In the genomic region with DNA sequence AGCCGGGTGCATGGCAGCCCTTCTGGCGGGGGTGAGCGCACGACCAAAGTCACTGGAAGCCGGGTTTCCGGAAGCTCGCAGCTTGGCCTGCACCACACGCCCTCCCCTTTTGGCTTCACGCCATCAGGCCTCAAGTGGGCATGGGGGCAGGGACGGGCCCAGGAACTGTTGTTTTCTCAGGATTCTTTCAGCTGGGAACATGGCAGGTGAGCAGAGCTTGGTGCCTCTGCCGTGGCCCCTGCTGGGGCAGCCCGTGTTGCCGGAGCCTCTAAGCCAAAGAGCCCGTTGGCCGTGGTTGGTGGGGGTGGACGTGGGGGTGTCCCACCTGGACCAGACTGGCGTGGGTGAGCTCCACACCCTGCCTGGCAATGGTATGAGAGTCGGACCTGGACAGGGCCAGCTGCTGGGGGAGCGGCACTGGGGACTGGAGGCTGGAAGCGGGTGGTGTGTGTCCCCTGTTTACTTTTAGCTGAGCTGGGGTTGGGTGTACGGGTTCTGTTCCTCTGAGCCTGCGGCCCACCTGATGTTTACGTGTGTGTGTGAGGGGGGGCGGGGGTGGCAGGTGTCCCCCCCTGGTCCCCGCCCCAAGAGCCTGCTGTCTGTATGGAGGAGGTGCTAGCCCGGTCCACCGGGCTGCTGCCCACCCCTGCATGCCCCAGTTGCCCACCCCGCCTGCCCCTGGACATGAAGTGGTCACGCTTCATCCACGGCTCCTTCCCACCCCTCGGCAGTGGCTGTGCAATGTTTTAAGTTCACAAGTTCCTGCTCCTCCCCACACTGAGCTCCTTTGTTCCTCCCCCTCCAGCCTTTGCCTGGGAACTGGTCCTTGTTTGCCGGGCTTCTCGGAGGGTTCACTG, we compare ENCODE assay signal across 10 cellular contexts. TPM values are rescaled to one million over a fixed set of nuclear protein-coding genes. Genes with fewer than 3 reads are reported as not detected.
DNase-seq lines count a peak whose midpoint lies in the region; ATAC-seq, FAIRE-seq and TF ChIP-seq lines count a peak whose summit lies in the region.
"Had no signal": no experiment of that assay in that cellular context is flagged by ENCODE, and none has a peak within 500 bp of the region (broad histone marks: within the 10 kb centered on the region; RNA-seq: fewer than 3 reads in every experiment).

No MANE protein-coding gene starts in this region.

- TF ChIP-seq CTCF in GM10266 (IDR thresholded peaks at IDR 0.05; ENCODE audit: control insufficient read depth, insufficient read depth, low read depth, missing control alignments), result no peak
- TF ChIP-seq CTCF in astrocyte (IDR thresholded peaks at IDR 0.05; ENCODE audit: insufficient read depth, low read depth, low read length), result no peak
- no peak for TF ChIP-seq CTCF in omental fat pad (IDR thresholded peaks at IDR 0.05)

- no peak for FAIRE-seq in astrocyte (lab: Jason Lieb, UNC)

- no peaks in the 10 kb centered on the region for H3K9me3 ChIP-seq in astrocyte (ENCODE audit: insufficient read depth, low read depth, low read length)
- H3K9me3 ChIP-seq: vagina had no signal

- no peaks in the 10 kb centered on the region for H3K9me3 Mint-ChIP-seq in astrocyte (ENCODE audit: unreplicated experiment)

- peak; percentile 15 for ATAC-seq in omental fat pad (ENCODE audit: low FRiP score)
- no peak for ATAC-seq in GM21360 (IDR thresholded peaks at IDR 0.05; ENCODE audit: unreplicated experiment)
- no peak for ATAC-seq in activated CD4-positive, CD25-positive, alpha-beta regulatory T cell treated with anti-CD3 and anti-CD28 coated beads, Interleukin-2, amount 50 U/mL, for 24 hours

- peaks cover 5% of the 10 kb centered on the region for H3K36me3 Mint-ChIP-seq in astrocyte (ENCODE audit: low read depth, unreplicated experiment)

- H3K4me3 ChIP-seq in astrocyte (ENCODE audit: insufficient read depth, low read depth, low read length), result no peak overlapping the region
- H3K4me3 ChIP-seq: vagina had no signal

- H3K36me3 ChIP-seq in astrocyte (ENCODE audit: insufficient read depth, low read length), result no peaks in the 10 kb centered on the region
- H3K36me3 ChIP-seq: vagina had no signal

- no peak overlapping the region for H3K27ac ChIP-seq in astrocyte (ENCODE audit: low read depth, low read length)
- H3K27ac ChIP-seq: vagina had no signal

- H3K4me2 ChIP-seq in astrocyte (ENCODE audit: low read length), result no peak overlapping the region

- no peak overlapping the region for H2AFZ ChIP-seq in astrocyte (ENCODE audit: low read depth, low read length)

- no peak overlapping the region for H3K9ac ChIP-seq in astrocyte (ENCODE audit: low read length)

- peaks cover 9% of the 10 kb centered on the region for H4K20me1 ChIP-seq in astrocyte (ENCODE audit: insufficient read depth, low read length)

- no peaks in the 10 kb centered on the region for H3K79me2 ChIP-seq in astrocyte (ENCODE audit: insufficient read depth, low read length)

- DNase-seq in GM10266 (ENCODE audit: extremely low spot score), result peak; percentile 8
- DNase-seq in NCI-H1417 treated with DMSO at 0.1 percent for 48 hours (lab: John Stamatoyannopoulos, UW), result peak; percentile 17
- DNase-seq in astrocyte (ENCODE audit: low read depth), result no peak
- no peak for DNase-seq in omental fat pad (ENCODE audit: low spot score)
- no peak for DNase-seq in Kasumi-1 (lab: John Stamatoyannopoulos, UW)
- DNase-seq in NK-92 (lab: John Stamatoyannopoulos, UW; ENCODE audit: unreplicated experiment), result no peak
- DNase-seq: NCI-H1048 had no signal

- no peaks in the 10 kb centered on the region for H3K4me1 ChIP-seq in astrocyte (ENCODE audit: insufficient read depth, low read length)

- peaks cover 7% of the 10 kb centered on the region for H3K27me3 Mint-ChIP-seq in astrocyte (ENCODE audit: low read depth, unreplicated experiment)

- no peak overlapping the region for H3K27ac Mint-ChIP-seq in astrocyte (ENCODE audit: unreplicated experiment)

- H3K4me3 Mint-ChIP-seq in astrocyte (ENCODE audit: unreplicated experiment), result peak overlapping the region; percentile 10

- H3K27me3 ChIP-seq in astrocyte (ENCODE audit: insufficient read depth, low read length), result no peaks in the 10 kb centered on the region
- H3K27me3 ChIP-seq: vagina had no signal

- H3K4me1 Mint-ChIP-seq in astrocyte (ENCODE audit: low read depth, unreplicated experiment), result no peaks in the 10 kb centered on the region

RNA-seq across cellular contexts. Expression of gene PLD4, which starts 28.7 kb away (rescaled TPM):
- total RNA-seq in astrocyte (0.14 and 0.60 TPM in 2 replicates), omental fat pad (under 1 TPM in 3 of 4 donors, not detected in 1; under 0.01 to 0.37 (median 0.16) TPM)
- total RNA-seq: vagina had no signal

RNA-seq across cellular contexts. Expression of gene CEP170B, which starts 30.9 kb away (rescaled TPM):
- total RNA-seq in astrocyte (50.3 and 55.4 TPM in 2 replicates), omental fat pad (10 to 100 TPM in 3 of 4 donors, 1 to 10 TPM in 1; 5.5 to 29.3 (median 13.0) TPM)

Comparison
In these comparisons a context has a peak if more than half of its experiments do, and no peak if none do; other contexts are left out.
1. DNase-seq: peak in GM10266 (single experiment) and NCI-H1417 treated with DMSO at 0.1 percent for 48 hours (single experiment); none in astrocyte (single experiment), omental fat pad (single experiment), Kasumi-1 (0 of 2) and NK-92 (single experiment).